Comparison of ENCODE assay signal across 1 cellular context in the genomic region with DNA sequence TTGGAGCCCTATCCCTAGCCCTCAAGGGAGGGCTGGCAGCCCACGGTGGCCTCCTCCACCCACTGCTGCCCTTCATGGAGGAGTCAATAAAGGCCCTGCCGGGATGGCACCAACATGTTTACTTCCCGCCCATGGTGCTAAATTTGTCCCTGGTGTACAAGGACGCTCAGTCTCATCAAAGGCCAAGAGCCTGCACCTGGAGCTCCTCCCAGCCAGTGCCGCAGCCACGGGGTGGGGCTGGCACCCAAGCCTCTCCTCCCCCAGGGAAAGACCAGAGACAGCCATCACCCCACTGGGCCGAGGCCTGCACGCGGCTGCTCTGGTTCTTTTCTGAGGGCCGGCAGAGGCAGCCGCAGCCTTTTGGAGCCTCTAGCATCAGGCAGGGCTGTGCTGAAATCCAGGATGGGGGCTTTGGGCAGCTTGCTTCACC.
TF ChIP-seq lines count a peak whose summit lies in the region.

No MANE protein-coding gene starts in this region.

TF ChIP-seq in HepG2, 621 proteins besides CTCF, POLR2A, EP300 and RAD21 (continued from another document):
- TF ChIP-seq ZNF678 (CRISPR knock-in tag; IDR thresholded peaks at IDR 0.05) (no peak), TP53 (CRISPR knock-in tag; conservative IDR thresholded peaks at IDR 0.05) (no peak), ZNF256 (CRISPR knock-in tag; conservative IDR thresholded peaks at IDR 0.05) (no peak), SATB2 (CRISPR knock-in tag; IDR thresholded peaks at IDR 0.05) (no peak), MAF1 (CRISPR knock-in tag; IDR thresholded peaks at IDR 0.05; ENCODE audit: borderline replicate concordance) (no peak), ZNF782 (CRISPR knock-in tag; IDR thresholded peaks at IDR 0.05; ENCODE audit: borderline replicate concordance) (no peak), KLF13 (CRISPR knock-in tag; IDR thresholded peaks at IDR 0.05) (no peak), THYN1 (CRISPR knock-in tag; IDR thresholded peaks at IDR 0.05; ENCODE audit: borderline replicate concordance, low read depth) (no peak), FOXK2 (IDR thresholded peaks at IDR 0.05) (no peak), ZNF761 (CRISPR knock-in tag; conservative IDR thresholded peaks at IDR 0.05) (no peak), PRMT3 (CRISPR knock-in tag; IDR thresholded peaks at IDR 0.05; ENCODE audit: borderline replicate concordance, low read depth) (no peak), ZNF230 (CRISPR knock-in tag; IDR thresholded peaks at IDR 0.05) (no peak), KDM5B (CRISPR knock-in tag; IDR thresholded peaks at IDR 0.05; ENCODE audit: borderline replicate concordance) (no peak), AGO1 (IDR thresholded peaks at IDR 0.05; ENCODE audit: low read depth, low read length, poor library complexity, severe bottlenecking) (no peak), NRL (CRISPR knock-in tag; IDR thresholded peaks at IDR 0.05; ENCODE audit: borderline replicate concordance) (no peak), SIX4 (CRISPR knock-in tag; IDR thresholded peaks at IDR 0.05) (no peak)
- TF ChIP-seq, protein P1, sequence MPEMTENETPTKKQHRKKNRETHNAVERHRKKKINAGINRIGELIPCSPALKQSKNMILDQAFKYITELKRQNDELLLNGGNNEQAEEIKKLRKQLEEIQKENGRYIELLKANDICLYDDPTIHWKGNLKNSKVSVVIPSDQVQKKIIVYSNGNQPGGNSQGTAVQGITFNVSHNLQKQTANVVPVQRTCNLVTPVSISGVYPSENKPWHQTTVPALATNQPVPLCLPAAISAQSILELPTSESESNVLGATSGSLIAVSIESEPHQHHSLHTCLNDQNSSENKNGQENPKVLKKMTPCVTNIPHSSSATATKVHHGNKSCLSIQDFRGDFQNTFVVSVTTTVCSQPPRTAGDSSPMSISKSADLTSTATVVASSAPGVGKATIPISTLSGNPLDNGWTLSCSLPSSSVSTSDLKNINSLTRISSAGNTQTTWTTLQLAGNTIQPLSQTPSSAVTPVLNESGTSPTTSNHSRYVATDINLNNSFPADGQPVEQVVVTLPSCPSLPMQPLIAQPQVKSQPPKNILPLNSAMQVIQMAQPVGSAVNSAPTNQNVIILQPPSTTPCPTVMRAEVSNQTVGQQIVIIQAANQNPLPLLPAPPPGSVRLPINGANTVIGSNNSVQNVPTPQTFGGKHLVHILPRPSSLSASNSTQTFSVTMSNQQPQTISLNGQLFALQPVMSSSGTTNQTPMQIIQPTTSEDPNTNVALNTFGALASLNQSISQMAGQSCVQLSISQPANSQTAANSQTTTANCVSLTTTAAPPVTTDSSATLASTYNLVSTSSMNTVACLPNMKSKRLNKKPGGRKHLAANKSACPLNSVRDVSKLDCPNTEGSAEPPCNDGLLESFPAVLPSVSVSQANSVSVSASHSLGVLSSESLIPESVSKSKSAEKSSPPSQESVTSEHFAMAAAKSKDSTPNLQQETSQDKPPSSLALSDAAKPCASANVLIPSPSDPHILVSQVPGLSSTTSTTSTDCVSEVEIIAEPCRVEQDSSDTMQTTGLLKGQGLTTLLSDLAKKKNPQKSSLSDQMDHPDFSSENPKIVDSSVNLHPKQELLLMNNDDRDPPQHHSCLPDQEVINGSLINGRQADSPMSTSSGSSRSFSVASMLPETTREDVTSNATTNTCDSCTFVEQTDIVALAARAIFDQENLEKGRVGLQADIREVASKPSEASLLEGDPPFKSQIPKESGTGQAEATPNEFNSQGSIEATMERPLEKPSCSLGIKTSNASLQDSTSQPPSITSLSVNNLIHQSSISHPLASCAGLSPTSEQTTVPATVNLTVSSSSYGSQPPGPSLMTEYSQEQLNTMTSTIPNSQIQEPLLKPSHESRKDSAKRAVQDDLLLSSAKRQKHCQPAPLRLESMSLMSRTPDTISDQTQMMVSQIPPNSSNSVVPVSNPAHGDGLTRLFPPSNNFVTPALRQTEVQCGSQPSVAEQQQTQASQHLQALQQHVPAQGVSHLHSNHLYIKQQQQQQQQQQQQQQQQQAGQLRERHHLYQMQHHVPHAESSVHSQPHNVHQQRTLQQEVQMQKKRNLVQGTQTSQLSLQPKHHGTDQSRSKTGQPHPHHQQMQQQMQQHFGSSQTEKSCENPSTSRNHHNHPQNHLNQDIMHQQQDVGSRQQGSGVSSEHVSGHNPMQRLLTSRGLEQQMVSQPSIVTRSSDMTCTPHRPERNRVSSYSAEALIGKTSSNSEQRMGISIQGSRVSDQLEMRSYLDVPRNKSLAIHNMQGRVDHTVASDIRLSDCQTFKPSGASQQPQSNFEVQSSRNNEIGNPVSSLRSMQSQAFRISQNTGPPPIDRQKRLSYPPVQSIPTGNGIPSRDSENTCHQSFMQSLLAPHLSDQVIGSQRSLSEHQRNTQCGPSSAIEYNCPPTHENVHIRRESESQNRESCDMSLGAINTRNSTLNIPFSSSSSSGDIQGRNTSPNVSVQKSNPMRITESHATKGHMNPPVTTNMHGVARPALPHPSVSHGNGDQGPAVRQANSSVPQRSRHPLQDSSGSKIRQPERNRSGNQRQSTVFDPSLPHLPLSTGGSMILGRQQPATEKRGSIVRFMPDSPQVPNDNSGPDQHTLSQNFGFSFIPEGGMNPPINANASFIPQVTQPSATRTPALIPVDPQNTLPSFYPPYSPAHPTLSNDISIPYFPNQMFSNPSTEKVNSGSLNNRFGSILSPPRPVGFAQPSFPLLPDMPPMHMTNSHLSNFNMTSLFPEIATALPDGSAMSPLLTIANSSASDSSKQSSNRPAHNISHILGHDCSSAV (CRISPR knock-in tag; IDR thresholded peaks at IDR 0.05; ENCODE audit: borderline replicate concordance) = no peak
- TF ChIP-seq, protein P2, sequence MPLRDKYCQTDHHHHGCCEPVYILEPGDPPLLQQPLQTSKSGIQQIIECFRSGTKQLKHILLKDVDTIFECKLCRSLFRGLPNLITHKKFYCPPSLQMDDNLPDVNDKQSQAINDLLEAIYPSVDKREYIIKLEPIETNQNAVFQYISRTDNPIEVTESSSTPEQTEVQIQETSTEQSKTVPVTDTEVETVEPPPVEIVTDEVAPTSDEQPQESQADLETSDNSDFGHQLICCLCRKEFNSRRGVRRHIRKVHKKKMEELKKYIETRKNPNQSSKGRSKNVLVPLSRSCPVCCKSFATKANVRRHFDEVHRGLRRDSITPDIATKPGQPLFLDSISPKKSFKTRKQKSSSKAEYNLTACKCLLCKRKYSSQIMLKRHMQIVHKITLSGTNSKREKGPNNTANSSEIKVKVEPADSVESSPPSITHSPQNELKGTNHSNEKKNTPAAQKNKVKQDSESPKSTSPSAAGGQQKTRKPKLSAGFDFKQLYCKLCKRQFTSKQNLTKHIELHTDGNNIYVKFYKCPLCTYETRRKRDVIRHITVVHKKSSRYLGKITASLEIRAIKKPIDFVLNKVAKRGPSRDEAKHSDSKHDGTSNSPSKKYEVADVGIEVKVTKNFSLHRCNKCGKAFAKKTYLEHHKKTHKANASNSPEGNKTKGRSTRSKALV (CRISPR knock-in tag; IDR thresholded peaks at IDR 0.05) = no peak
- TF ChIP-seq, protein P3, sequence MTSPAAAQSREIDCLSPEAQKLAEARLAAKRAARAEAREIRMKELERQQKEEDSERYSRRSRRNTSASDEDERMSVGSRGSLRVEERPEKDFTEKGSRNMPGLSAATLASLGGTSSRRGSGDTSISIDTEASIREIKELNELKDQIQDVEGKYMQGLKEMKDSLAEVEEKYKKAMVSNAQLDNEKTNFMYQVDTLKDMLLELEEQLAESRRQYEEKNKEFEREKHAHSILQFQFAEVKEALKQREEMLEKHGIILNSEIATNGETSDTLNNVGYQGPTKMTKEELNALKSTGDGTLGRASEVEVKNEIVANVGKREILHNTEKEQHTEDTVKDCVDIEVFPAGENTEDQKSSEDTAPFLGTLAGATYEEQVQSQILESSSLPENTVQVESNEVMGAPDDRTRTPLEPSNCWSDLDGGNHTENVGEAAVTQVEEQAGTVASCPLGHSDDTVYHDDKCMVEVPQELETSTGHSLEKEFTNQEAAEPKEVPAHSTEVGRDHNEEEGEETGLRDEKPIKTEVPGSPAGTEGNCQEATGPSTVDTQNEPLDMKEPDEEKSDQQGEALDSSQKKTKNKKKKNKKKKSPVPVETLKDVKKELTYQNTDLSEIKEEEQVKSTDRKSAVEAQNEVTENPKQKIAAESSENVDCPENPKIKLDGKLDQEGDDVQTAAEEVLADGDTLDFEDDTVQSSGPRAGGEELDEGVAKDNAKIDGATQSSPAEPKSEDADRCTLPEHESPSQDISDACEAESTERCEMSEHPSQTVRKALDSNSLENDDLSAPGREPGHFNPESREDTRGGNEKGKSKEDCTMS (CRISPR knock-in tag; conservative IDR thresholded peaks at IDR 0.05) = no peak
- TF ChIP-seq, protein P4, sequence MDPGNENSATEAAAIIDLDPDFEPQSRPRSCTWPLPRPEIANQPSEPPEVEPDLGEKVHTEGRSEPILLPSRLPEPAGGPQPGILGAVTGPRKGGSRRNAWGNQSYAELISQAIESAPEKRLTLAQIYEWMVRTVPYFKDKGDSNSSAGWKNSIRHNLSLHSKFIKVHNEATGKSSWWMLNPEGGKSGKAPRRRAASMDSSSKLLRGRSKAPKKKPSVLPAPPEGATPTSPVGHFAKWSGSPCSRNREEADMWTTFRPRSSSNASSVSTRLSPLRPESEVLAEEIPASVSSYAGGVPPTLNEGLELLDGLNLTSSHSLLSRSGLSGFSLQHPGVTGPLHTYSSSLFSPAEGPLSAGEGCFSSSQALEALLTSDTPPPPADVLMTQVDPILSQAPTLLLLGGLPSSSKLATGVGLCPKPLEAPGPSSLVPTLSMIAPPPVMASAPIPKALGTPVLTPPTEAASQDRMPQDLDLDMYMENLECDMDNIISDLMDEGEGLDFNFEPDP (CRISPR knock-in tag; conservative IDR thresholded peaks at IDR 0.05) = 0 out of 2 replicates have a peak, but pooled peaks have one; percentile 39
- TF ChIP-seq, protein P5, sequence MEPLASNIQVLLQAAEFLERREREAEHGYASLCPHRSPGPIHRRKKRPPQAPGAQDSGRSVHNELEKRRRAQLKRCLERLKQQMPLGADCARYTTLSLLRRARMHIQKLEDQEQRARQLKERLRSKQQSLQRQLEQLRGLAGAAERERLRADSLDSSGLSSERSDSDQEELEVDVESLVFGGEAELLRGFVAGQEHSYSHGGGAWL (CRISPR knock-in tag; IDR thresholded peaks at IDR 0.05) = no peak
